Comparison of ENCODE assay signal across 8 cellular contexts in genomic region chr2:127857494-127857818, GRCh38. TPM values are rescaled to one million over a fixed set of nuclear protein-coding genes. Genes with fewer than 3 reads are reported as not detected.
A peak's percentile ranks its signal among the peaks of the same experiment; 100 is the strongest.
DNase-seq lines count a peak whose midpoint lies in the region; ATAC-seq, FAIRE-seq and TF ChIP-seq lines count a peak whose summit lies in the region.

No MANE protein-coding gene starts in this region.

- in situ Hi-C loops in GM12878 (cut with MboI) = no loop called here

- SMC1A ChIA-PET in GM12878 (lab: Charles Lee; ENCODE audit: uncharacterized antibody, unreplicated experiment) = interaction anchor here (0.7 to 3.0 kb wide), 10 partner anchors 20 to 107 kb away, joined by 3 to 19 read pairs (median 4); partner anchors contain the start of gene WDR33

- WGBS in GM12878 (ENCODE audit: insufficient coverage, insufficient replicate concordance, low lambda C conversion rate, missing lambda C conversion rate) = 0% methylated on average over 15 of the region's 16 CpGs

- H3K9ac ChIP-seq in GM12878 (ENCODE audit: control insufficient read depth, insufficient read depth, low read length) = peak overlapping the region; percentile 75

- H3K27ac Mint-ChIP-seq in CD4-positive, alpha-beta memory T cell = peak overlapping the region; percentile 73 to 96 (median 93)
- peak overlapping the region; percentile 80 for H3K27ac Mint-ChIP-seq in GM23338

- POLR2A ChIA-PET in CD4-positive, alpha-beta memory T cell (lab: Charles Lee; ENCODE audit: partially characterized antibody) = interaction anchor here (0.8 to 4.8 kb wide), 6 partner anchors 19 to 234 kb away, joined by 3 to 28 read pairs (median 8); partner anchors contain the start of genes AMMECR1L, SFT2D3, UGGT1 and WDR33
- POLR2A ChIA-PET in GM12878 (lab: Charles Lee) = interaction anchor here (0.5 to 2.7 kb wide), 13 partner anchors 9 to 123 kb away, joined by 3 to 7 read pairs (median 4); no protein-coding TSS in a partner anchor

- no peaks in the 10 kb centered on the region for H3K9me3 Mint-ChIP-seq in CD4-positive, alpha-beta memory T cell
- H3K9me3 Mint-ChIP-seq in GM23338 = peaks cover 6% of the 10 kb centered on the region; the same call in 2 of the 3 replicates

- no peaks in the 10 kb centered on the region for H3K9me3 ChIP-seq in CD4-positive, alpha-beta memory T cell (ENCODE audit: control insufficient read depth in 1 of 2, low read length in 2 of 2)
- no peaks in the 10 kb centered on the region for H3K9me3 ChIP-seq in GM12878 (replicated peaks; ENCODE audit: control insufficient read depth, insufficient read depth, low read length)

- peaks cover 3 to 22% of the 10 kb centered on the region in 2 donors for H3K36me3 Mint-ChIP-seq in CD4-positive, alpha-beta memory T cell
- H3K36me3 Mint-ChIP-seq in GM23338 (ENCODE audit: low read depth) = peaks cover 20% of the 10 kb centered on the region

- peaks cover 26 to 62% (median 41%) of the 10 kb centered on the region in 4 donors for H3K4me1 Mint-ChIP-seq in CD4-positive, alpha-beta memory T cell
- H3K4me1 Mint-ChIP-seq in GM23338 = peaks cover 30% of the 10 kb centered on the region

- no peak for TF ChIP-seq POLR2A in GM12878 (IDR thresholded peaks at IDR 0.05; ENCODE audit: low read depth, low read length)

- H3K79me2 ChIP-seq in GM23338 (replicated peaks; ENCODE audit: insufficient read depth) = peaks cover 54% of the 10 kb centered on the region
- H3K79me2 ChIP-seq in GM12878 (ENCODE audit: control insufficient read depth, insufficient read depth, low read length) = peaks cover 51% of the 10 kb centered on the region

- peak in 1 of 5 donors; percentile 11 for DNase-seq in CD4-positive, alpha-beta memory T cell
- DNase-seq in GM23338 (ENCODE audit: low spot score) (peak; percentile 57), NCI-H526 treated with DMSO at 0.1 percent for 48 hours (lab: John Stamatoyannopoulos, UW) (peak; percentile 26), GM12878 (ENCODE audit: low read depth, low spot score) (no peak), kidney tubule cell (ENCODE audit: low spot score) (peak; percentile 27), substantia nigra (lab: John Stamatoyannopoulos, UW) (no peak), omental fat pad (ENCODE audit: low spot score) (no peak)

- no peaks in the 10 kb centered on the region for H3K27me3 Mint-ChIP-seq in CD4-positive, alpha-beta memory T cell
- peaks cover 19% of the 10 kb centered on the region for H3K27me3 Mint-ChIP-seq in GM23338 (ENCODE audit: insufficient read depth, low read depth, poor library complexity)

- TF ChIP-seq EP300 in GM12878 (IDR thresholded peaks at IDR 0.05; ENCODE audit: borderline replicate concordance in 1 of 2, control insufficient read depth in 1 of 2, low read depth in 2 of 2, low read length in 2 of 2) = no peak

- RAD21 ChIA-PET in GM12878 (lab: Charles Lee; ENCODE audit: unreplicated experiment) = interaction anchor here (0.9 to 1.8 kb wide), 6 partner anchors 21 to 123 kb away, joined by 3 to 12 read pairs (median 4); no protein-coding TSS in a partner anchor

- H2AFZ ChIP-seq in GM23338 (peak overlapping the region; percentile 76), GM12878 (ENCODE audit: control insufficient read depth, low read depth, low read length) (peak overlapping the region; percentile 73)

- H3K4me3 ChIP-seq in CD4-positive, alpha-beta memory T cell (ENCODE audit: low read length in 2 of 2) = peak overlapping the region; percentile 70 to 78
- H3K4me3 ChIP-seq in GM23338 (peak overlapping the region; percentile 100), GM12878 (peak overlapping the region; percentile 93)

- peak; percentile 19 for ATAC-seq in GM23338
- peak; percentile 43 for ATAC-seq in GM12878
- ATAC-seq in GM19452 (IDR thresholded peaks at IDR 0.05; ENCODE audit: unreplicated experiment) = no peak
- ATAC-seq in omental fat pad (ENCODE audit: low FRiP score) = no peak

- no peak for TF ChIP-seq RAD21 in GM12878 (IDR thresholded peaks at IDR 0.05; ENCODE audit: insufficient read depth, low read depth, low read length)

- peaks cover 10% of the 10 kb centered on the region for H3F3A ChIP-seq in GM23338 (replicated peaks; ENCODE audit: low read depth)

- TF ChIP-seq CTCF in GM23338 (conservative IDR thresholded peaks at IDR 0.05; ENCODE audit: low read depth in 2 of 2) (no peak), GM12878 (IDR thresholded peaks at IDR 0.05 in 2 of 3, conservative IDR thresholded peaks at IDR 0.05 in 1 of 3; ENCODE audit: control insufficient read depth in 2 of 3, extremely low read depth in 1 of 3, insufficient read depth in 1 of 3, low read depth in 3 of 3, low read length in 3 of 3) (no peak), omental fat pad (IDR thresholded peaks at IDR 0.05) (no peak)

- peaks cover 53% of the 10 kb centered on the region for H3K4me1 ChIP-seq in CD4-positive, alpha-beta memory T cell (ENCODE audit: insufficient read depth, low read length)
- H3K4me1 ChIP-seq in GM23338 (ENCODE audit: insufficient read depth) (peaks cover 20% of the 10 kb centered on the region), GM12878 (ENCODE audit: control insufficient read depth, insufficient read depth, low read length) (0 out of 2 replicates have a peak, but pooled peaks cover 2% of the 10 kb centered on the region)

- peak overlapping the region; percentile 89 to 98 (median 93) for H3K4me3 Mint-ChIP-seq in CD4-positive, alpha-beta memory T cell
- peak overlapping the region; percentile 94 for H3K4me3 Mint-ChIP-seq in GM23338

- intact Hi-C loops in CD4-positive, alpha-beta memory T cell (cut with micrococcal nuclease) = loop anchor here (5.0 kb wide), 1 partner anchor 470 kb away; the partner anchor contains the start of gene MAP3K2
- intact Hi-C loops in GM12878 (cut with micrococcal nuclease; ENCODE audit: unreplicated experiment) = loop anchor here (5.0 kb wide), 2 partner anchors 45 to 155 kb away; partner anchors contain the start of genes SFT2D3 and WDR33

- H3K27me3 ChIP-seq in CD4-positive, alpha-beta memory T cell (ENCODE audit: insufficient read depth, low read length) = no peaks in the 10 kb centered on the region
- H3K27me3 ChIP-seq in GM23338 (ENCODE audit: insufficient read depth) (no peaks in the 10 kb centered on the region), GM12878 (replicated peaks in 1 of 2; ENCODE audit: control insufficient read depth in 2 of 2, insufficient read depth in 2 of 2, low read length in 1 of 2) (no peaks in the 10 kb centered on the region)

- FAIRE-seq in GM12878 (lab: Jason Lieb, UNC) = no peak

- peaks cover 14% of the 10 kb centered on the region for H3K36me3 ChIP-seq in CD4-positive, alpha-beta memory T cell (ENCODE audit: insufficient read depth, low read length)
- 0 out of 2 replicates have a peak, but pooled peaks cover 6% of the 10 kb centered on the region for H3K36me3 ChIP-seq in GM23338 (ENCODE audit: insufficient read depth)
- peaks cover 0 to 2% of the 10 kb centered on the region in 2 experiments; a peak in 1 of 4 replicates for H3K36me3 ChIP-seq in GM12878 (ENCODE audit: control insufficient read depth in 2 of 2, insufficient read depth in 2 of 2, low read length in 1 of 2)

- CTCF ChIA-PET in CD4-positive, alpha-beta memory T cell (lab: Charles Lee; ENCODE audit: partially characterized antibody) = interaction anchor here (0.8 to 1.7 kb wide), 4 partner anchors 14 to 36 kb away, joined by 3 read pairs; no protein-coding TSS in a partner anchor
- CTCF ChIA-PET in GM12878 (lab: Yijun Ruan, JAX) = interaction anchor here (0.6 to 1.7 kb wide), 4 partner anchors 11 to 217 kb away, joined by 3 to 8 read pairs (median 4); partner anchors contain the start of gene WDR33

- H3K27ac ChIP-seq in CD4-positive, alpha-beta memory T cell (ENCODE audit: low read depth, low read length) = peak overlapping the region; percentile 80
- H3K27ac ChIP-seq in GM23338 (ENCODE audit: low read depth) (peak overlapping the region; percentile 81; the same call in 1 of the 2 replicates), GM12878 (ENCODE audit: control insufficient read depth, insufficient read depth) (peak overlapping the region; percentile 65), substantia nigra (ENCODE audit: low read depth, low read length, poor library complexity, severe bottlenecking) (peak overlapping the region; percentile 78)

- no peaks in the 10 kb centered on the region for H3K9me2 ChIP-seq in GM23338 (ENCODE audit: insufficient read depth)

- H3K4me2 ChIP-seq in GM23338 (peak overlapping the region; percentile 98), GM12878 (ENCODE audit: control insufficient read depth, insufficient read depth) (peak overlapping the region; percentile 74)

- BruUV-seq in GM12878 (replicated peaks; lab: Mats Ljungman, UMichigan) = TSS peak; percentile 77

- H4K20me1 ChIP-seq in GM23338 (replicated peaks; ENCODE audit: insufficient read depth) = peaks cover 26% of the 10 kb centered on the region
- no peaks in the 10 kb centered on the region for H4K20me1 ChIP-seq in GM12878 (ENCODE audit: control insufficient read depth, insufficient read depth)

RNA-seq across cellular contexts. Expression of gene POLR2D, which starts 0.5 kb away (rescaled TPM):
- total RNA-seq in CD4-positive, alpha-beta memory T cell = 10 to 100 TPM; 29.4 to 30.7 TPM
- 10 to 100 TPM; 33.1 to 44.9 TPM for polyA plus RNA-seq in CD4-positive, alpha-beta memory T cell
- 49.2 and 59.7 TPM in 2 replicates for total RNA-seq in GM23338 (2014; rRNA removed; shearing (Covaris generic))
- polyA plus RNA-seq in GM23338 (2016; fragmentation: Nextera tagmentation; extraction: Ambion mirVana) = 23.3 and 25.4 TPM in 2 replicates
- 20.9 and 22.7 TPM in 2 replicates for total RNA-seq in GM12878 (2013; cell fraction: nucleolus; rRNA removed)
- total RNA-seq in GM12878 (2014; rRNA removed) = 26.4 and 26.6 TPM in 2 replicates
- 27.2 and 27.5 TPM in 2 replicates for total RNA-seq in GM12878 (2014; rRNA removed; fragmentation: Illumina TruSeq; extraction: Trizol)
- 47.8 and 49.5 TPM in 2 replicates for total RNA-seq in GM12878 (2021)
- 26.5 TPM for polyA plus RNA-seq in GM12878 (2011; ENCODE audit: low read depth)
- 30.4 and 32.0 TPM in 2 replicates for polyA plus RNA-seq in GM12878 (2011; rRNA removed)
- polyA plus RNA-seq in GM12878 (2011; cell fraction: cytosol; rRNA removed) = 28.1 and 33.4 TPM in 2 replicates
- polyA plus RNA-seq in GM12878 (2011; cell fraction: nucleus; rRNA removed) = 11.8 and 12.8 TPM in 2 replicates
- 34.7 and 36.2 TPM in 2 replicates for polyA plus RNA-seq in GM12878 (2012)
- 53.7 and 61.9 TPM in 2 replicates for polyA plus RNA-seq in GM12878 (2014; fragmentation: Illumina TruSeq; extraction: Trizol)
- polyA plus RNA-seq in GM12878 (2014; fragmentation: Nextera tagmentation; extraction: Ambion mirVana) = 10 to 100 TPM; 27.2 to 31.8 TPM
- polyA plus RNA-seq in GM12878 (2014; rRNA removed) = 29.5 and 32.1 TPM in 2 replicates
- 10 to 100 TPM; 73.9 to 84.8 TPM for polyA plus RNA-seq in GM12878 (2016; fragmentation: Nextera tagmentation; extraction: Ambion mirVana)
- polyA minus RNA-seq in GM12878 (2011; rRNA and poly(A)+ RNA removed) = 26.6 and 33.6 TPM in 2 replicates
- 7.6 and 8.6 TPM in 2 replicates for polyA minus RNA-seq in GM12878 (2011; cell fraction: cytosol; rRNA and poly(A)+ RNA removed)
- polyA minus RNA-seq in GM12878 (2011; cell fraction: nucleus; rRNA and poly(A)+ RNA removed) = 2.3 and 4.1 TPM in 2 replicates
- total RNA-seq in omental fat pad = 10 to 100 TPM; 10.0 to 21.1 (median 12.8) TPM

RNA-seq across cellular contexts. Expression of gene AMMECR1L, which starts 28.3 kb away (rescaled TPM):
- total RNA-seq in CD4-positive, alpha-beta memory T cell = 10 to 100 TPM; 17.4 to 18.7 TPM
- polyA plus RNA-seq in CD4-positive, alpha-beta memory T cell = 1 to 10 TPM; 3.3 to 9.9 TPM
- 17.7 and 20.5 TPM in 2 replicates for total RNA-seq in GM23338 (2014; rRNA removed; shearing (Covaris generic))
- 7.8 and 7.9 TPM in 2 replicates for polyA plus RNA-seq in GM23338 (2016; fragmentation: Nextera tagmentation; extraction: Ambion mirVana)
- total RNA-seq in GM12878 (2013; cell fraction: nucleolus; rRNA removed) = 18.2 and 18.4 TPM in 2 replicates
- 7.5 and 9.0 TPM in 2 replicates for total RNA-seq in GM12878 (2014; rRNA removed)
- 8.6 TPM in 2 replicates for total RNA-seq in GM12878 (2014; rRNA removed; fragmentation: Illumina TruSeq; extraction: Trizol)
- total RNA-seq in GM12878 (2021) = 10.7 and 11.6 TPM in 2 replicates
- 4.5 TPM for polyA plus RNA-seq in GM12878 (2011; ENCODE audit: low read depth)
- polyA plus RNA-seq in GM12878 (2011; rRNA removed) = 9.4 and 10.5 TPM in 2 replicates
- polyA plus RNA-seq in GM12878 (2011; cell fraction: cytosol; rRNA removed) = 9.2 and 11.5 TPM in 2 replicates
- polyA plus RNA-seq in GM12878 (2011; cell fraction: nucleus; rRNA removed) = 17.2 and 17.9 TPM in 2 replicates
- 6.0 and 8.0 TPM in 2 replicates for polyA plus RNA-seq in GM12878 (2012)
- polyA plus RNA-seq in GM12878 (2014; fragmentation: Illumina TruSeq; extraction: Trizol) = 12.1 and 12.9 TPM in 2 replicates
- polyA plus RNA-seq in GM12878 (2014; fragmentation: Nextera tagmentation; extraction: Ambion mirVana) = 1 to 10 TPM; 2.7 to 3.1 TPM
- polyA plus RNA-seq in GM12878 (2014; rRNA removed) = 7.7 and 8.6 TPM in 2 replicates
- polyA plus RNA-seq in GM12878 (2016; fragmentation: Nextera tagmentation; extraction: Ambion mirVana) = 1 to 10 TPM; 6.7 to 7.1 TPM
- polyA minus RNA-seq in GM12878 (2011; rRNA and poly(A)+ RNA removed) = 10.8 and 13.2 TPM in 2 replicates
- polyA minus RNA-seq in GM12878 (2011; cell fraction: cytosol; rRNA and poly(A)+ RNA removed) = 4.7 and 5.3 TPM in 2 replicates
- polyA minus RNA-seq in GM12878 (2011; cell fraction: nucleus; rRNA and poly(A)+ RNA removed) = 6.4 and 8.5 TPM in 2 replicates
- 10 to 100 TPM; 18.3 to 26.1 (median 21.6) TPM for total RNA-seq in omental fat pad

RNA-seq across cellular contexts. Expression of gene WDR33, which starts 46.5 kb away (rescaled TPM):
- total RNA-seq in CD4-positive, alpha-beta memory T cell = 10 to 100 TPM; 84.9 to 86.2 TPM
- polyA plus RNA-seq in CD4-positive, alpha-beta memory T cell = 10 to 100 TPM; 19.4 to 55.9 TPM
- 48.1 and 54.7 TPM in 2 replicates for total RNA-seq in GM23338 (2014; rRNA removed; shearing (Covaris generic))
- 32.1 and 37.2 TPM in 2 replicates for polyA plus RNA-seq in GM23338 (2016; fragmentation: Nextera tagmentation; extraction: Ambion mirVana)
- total RNA-seq in GM12878 (2013; cell fraction: nucleolus; rRNA removed) = 327 and 331 TPM in 2 replicates
- 34.0 and 36.8 TPM in 2 replicates for total RNA-seq in GM12878 (2014; rRNA removed)
- total RNA-seq in GM12878 (2014; rRNA removed; fragmentation: Illumina TruSeq; extraction: Trizol) = 34.9 and 35.5 TPM in 2 replicates
- total RNA-seq in GM12878 (2021) = 53.2 and 61.2 TPM in 2 replicates
- polyA plus RNA-seq in GM12878 (2011; ENCODE audit: low read depth) = 15.3 TPM
- polyA plus RNA-seq in GM12878 (2011; rRNA removed) = 63.8 and 88.4 TPM in 2 replicates
- polyA plus RNA-seq in GM12878 (2011; cell fraction: cytosol; rRNA removed) = 20.2 and 23.9 TPM in 2 replicates
- polyA plus RNA-seq in GM12878 (2011; cell fraction: nucleus; rRNA removed) = 40.2 and 47.9 TPM in 2 replicates
- polyA plus RNA-seq in GM12878 (2012) = 21.5 and 25.2 TPM in 2 replicates
- polyA plus RNA-seq in GM12878 (2014; fragmentation: Illumina TruSeq; extraction: Trizol) = 38.2 and 42.4 TPM in 2 replicates
- polyA plus RNA-seq in GM12878 (2014; fragmentation: Nextera tagmentation; extraction: Ambion mirVana) = 10 to 100 TPM; 31.9 to 53.0 TPM
- polyA plus RNA-seq in GM12878 (2014; rRNA removed) = 29.2 and 30.8 TPM in 2 replicates
- 10 to 100 TPM; 60.3 to 73.8 TPM for polyA plus RNA-seq in GM12878 (2016; fragmentation: Nextera tagmentation; extraction: Ambion mirVana)
- 47.6 and 82.6 TPM in 2 replicates for polyA minus RNA-seq in GM12878 (2011; rRNA and poly(A)+ RNA removed)
- 18.7 and 18.8 TPM in 2 replicates for polyA minus RNA-seq in GM12878 (2011; cell fraction: cytosol; rRNA and poly(A)+ RNA removed)
- polyA minus RNA-seq in GM12878 (2011; cell fraction: nucleus; rRNA and poly(A)+ RNA removed) = 44.9 and 64.4 TPM in 2 replicates
- total RNA-seq in omental fat pad = 10 to 100 TPM; 25.8 to 53.3 (median 38.0) TPM

Comparison
In these comparisons a context has a peak if more than half of its experiments do, and no peak if none do; other contexts are left out.
1. DNase-seq: peak in GM23338 (single experiment), NCI-H526 treated with DMSO at 0.1 percent for 48 hours (single experiment) and kidney tubule cell (single experiment); none in GM12878 (single experiment), substantia nigra (0 of 49) and omental fat pad (single experiment).
2. ATAC-seq: peak in GM23338 (single experiment) and GM12878 (single experiment); none in GM19452 (single experiment) and omental fat pad (single experiment).
3. Peak in every context shown above with its lines, with median percentiles within 50 percentile points of each other: H3K27ac ChIP-seq and H3K4me3 ChIP-seq.